9 cellular contexts compared by ENCODE assay signal in the genomic region with DNA sequence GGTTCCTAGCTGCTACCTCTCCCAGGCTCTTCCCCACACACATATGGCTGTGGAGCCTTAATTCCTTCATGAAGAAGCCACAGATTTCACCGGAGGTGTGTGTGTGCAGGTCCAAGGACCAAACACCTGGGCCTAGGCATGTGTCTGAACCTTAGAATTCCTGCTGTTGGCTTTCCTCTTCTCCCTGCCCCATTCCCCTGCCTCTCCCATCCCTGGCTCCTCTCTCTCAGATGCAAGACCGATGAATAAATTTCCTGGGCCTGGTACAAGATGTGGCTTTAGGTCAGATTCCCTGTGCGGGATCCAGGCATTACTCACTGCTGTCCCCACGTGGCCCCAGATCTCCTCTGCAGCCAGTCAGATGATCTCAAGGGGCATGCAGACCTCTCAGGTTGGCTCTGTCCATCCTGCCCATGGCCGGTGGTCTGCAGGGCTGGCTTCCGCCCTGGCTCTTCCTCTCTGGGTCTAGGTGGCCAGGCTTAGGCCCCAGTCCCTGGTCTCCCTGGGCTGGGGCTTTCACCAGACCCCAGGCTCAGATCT.
A peak's percentile ranks its signal among the peaks of the same experiment; 100 is the strongest.
DNase-seq lines count a peak whose midpoint lies in the region; ATAC-seq, FAIRE-seq and TF ChIP-seq lines count a peak whose summit lies in the region.
"Had no signal": no experiment of that assay in that cellular context is flagged by ENCODE, and none has a peak within 500 bp of the region (broad histone marks: within the 10 kb centered on the region; RNA-seq: fewer than 3 reads in every experiment).

No MANE protein-coding gene starts in this region.

- no peaks in the 10 kb centered on the region for H3K27me3 ChIP-seq in WERI-Rb-1 (ENCODE audit: insufficient read depth, low read depth, severe bottlenecking)

- TF ChIP-seq CTCF in WERI-Rb-1 (IDR thresholded peaks at IDR 0.05; ENCODE audit: low read depth, low read length): peak; percentile 67

- no peak for TF ChIP-seq POLR2A in H54 (IDR thresholded peaks at IDR 0.05; ENCODE audit: low read depth, low read length)

- no peak overlapping the region for H3K4me3 ChIP-seq in WERI-Rb-1 (ENCODE audit: low read depth, low read length)

- no peak for FAIRE-seq in H54 (lab: Jason Lieb, UNC)

- no peak overlapping the region for H3K27ac ChIP-seq in WERI-Rb-1

- no peaks in the 10 kb centered on the region for H3K9me3 ChIP-seq in WERI-Rb-1 (ENCODE audit: severe bottlenecking)

- no peak for ATAC-seq in GM19455 (IDR thresholded peaks at IDR 0.05; ENCODE audit: unreplicated experiment)
- no peak for ATAC-seq in GM18519 (IDR thresholded peaks at IDR 0.05; ENCODE audit: low FRiP score, unreplicated experiment)

- H3K36me3 ChIP-seq in WERI-Rb-1: no peaks in the 10 kb centered on the region; the same call in 1 of the 2 replicates

- peak; percentile 74 for DNase-seq in AG08395 (ENCODE audit: low spot score)
- DNase-seq in H54 (ENCODE audit: insufficient read length, low spot score): peak; percentile 51
- peak; percentile 27 for DNase-seq in WERI-Rb-1
- DNase-seq in iPS-NIHi7 (ENCODE audit: extremely low spot score): peak; percentile 74
- DNase-seq in CD1c-positive myeloid dendritic cell (ENCODE audit: extremely low spot score): no peak
- no peak for DNase-seq in SW480 (ENCODE audit: low spot score)
- DNase-seq: hippocampal formation had no signal

Comparison
In these comparisons a context has a peak if more than half of its experiments do, and no peak if none do; other contexts are left out.
1. DNase-seq: peak in AG08395 (single experiment), H54 (single experiment), WERI-Rb-1 (single experiment) and iPS-NIHi7 (single experiment); none in CD1c-positive myeloid dendritic cell (single experiment) and SW480 (single experiment).